2 cellular contexts compared by ENCODE assay signal in genomic region chr9:72574156-72574810, GRCh38.
TF ChIP-seq lines count a peak whose summit lies in the region.

No MANE protein-coding gene starts in this region.

TF ChIP-seq in IMR-90, 13 proteins besides CTCF, POLR2A, EP300 and RAD21:
- TF ChIP-seq FOS (IDR thresholded peaks at IDR 0.05; ENCODE audit: low read depth, low read length) (no peak), SMC3 (IDR thresholded peaks at IDR 0.05; ENCODE audit: low read depth, low read length) (no peak), ELK1 (IDR thresholded peaks at IDR 0.05; ENCODE audit: borderline replicate concordance, low read depth, low read length) (no peak), CHD1 (IDR thresholded peaks at IDR 0.05; ENCODE audit: low read depth, low read length) (no peak), CEBPB (IDR thresholded peaks at IDR 0.05; ENCODE audit: low read depth, low read length) (no peak), BHLHE40 (IDR thresholded peaks at IDR 0.05; ENCODE audit: low read depth, low read length) (no peak), MAZ (IDR thresholded peaks at IDR 0.05; ENCODE audit: borderline replicate concordance, low read depth, low read length) (no peak), USF2 (IDR thresholded peaks at IDR 0.05; ENCODE audit: low read depth, low read length) (no peak), MAFK (IDR thresholded peaks at IDR 0.05; ENCODE audit: low read depth, low read length) (no peak), NFE2L2 (IDR thresholded peaks at IDR 0.05; ENCODE audit: low read depth, low read length) (no peak), RFX5 (IDR thresholded peaks at IDR 0.05; ENCODE audit: low read depth, low read length) (no peak), RCOR1 (IDR thresholded peaks at IDR 0.05; ENCODE audit: insufficient replicate concordance, low read length) (no peak), MXI1 (IDR thresholded peaks at IDR 0.05; ENCODE audit: borderline replicate concordance, low read depth, low read length) (no peak)

TF ChIP-seq in K562, 482 proteins besides CTCF, POLR2A, EP300 and RAD21:
- TF ChIP-seq SPI1 (IDR thresholded peaks at IDR 0.05; ENCODE audit: borderline replicate concordance, low read depth, low read length) (peak; percentile 60; the same call in 1 of the 2 replicates), ZNF507 (tag; conservative IDR thresholded peaks at IDR 0.05) (no peak), THRAP3 (IDR thresholded peaks at IDR 0.05; ENCODE audit: borderline replicate concordance) (no peak)
